In the genomic region with DNA sequence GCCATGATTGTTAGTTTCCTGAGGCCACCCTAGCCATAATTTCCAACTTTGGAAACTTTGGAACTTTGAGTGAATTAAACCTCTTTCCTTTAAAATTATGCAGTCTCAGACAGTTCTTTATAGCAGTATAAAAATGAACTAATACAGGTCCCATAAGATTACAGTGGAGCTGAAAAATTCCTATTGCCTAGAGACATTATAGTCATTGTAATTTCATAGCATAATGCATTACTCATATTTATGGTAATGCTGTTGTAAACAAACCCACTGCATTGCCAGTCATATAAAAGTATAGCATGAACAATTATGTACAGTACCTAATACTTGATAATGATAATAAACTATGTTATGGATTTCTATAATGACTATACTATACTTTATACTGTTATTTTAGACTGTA, we compare ENCODE assay signal across 29 cellular contexts.
"Had no signal": no experiment of that assay in that cellular context is flagged by ENCODE, and none has a peak within 500 bp of the region (broad histone marks: within the 10 kb centered on the region; RNA-seq: fewer than 3 reads in every experiment).

No MANE protein-coding gene starts in this region.

- H3K4me3 ChIP-seq: stomach, suprapubic skin, testis, thoracic aorta, thyroid gland, tibial artery, tibial nerve, transverse colon, upper lobe of left lung, upper lobe of right lung, uterus, vagina had no signal

- H3K4me1 Mint-ChIP-seq: stimulated activated effector memory CD8-positive, alpha-beta T cell treated with anti-CD3 and anti-CD28 coated beads, Interleukin-12 subunit alpha, Interleukin-12 subunit beta, amount 100 ng/mL, for 72 hours; stimulated activated memory B cell treated with anti-CD40 and anti-IgM and Interleukin-4, amounts not matched to agents 10 μg/mL and 1 μg/mL and 100 μg/mL, for 72 hours; stimulated activated naive B cell treated with anti-CD40 and anti-IgM and Interleukin-4, amounts not matched to agents 10 μg/mL and 1 μg/mL and 100 μg/mL, for 72 hours; stimulated activated naive CD8-positive, alpha-beta T cell treated with anti-CD3 and anti-CD28 coated beads, Interleukin-15, amount 100 ng/mL, for 72 hours had no signal

- H3K9me3 Mint-ChIP-seq: stimulated activated effector memory CD8-positive, alpha-beta T cell treated with anti-CD3 and anti-CD28 coated beads, Interleukin-12 subunit alpha, Interleukin-12 subunit beta, amount 100 ng/mL, for 72 hours; stimulated activated naive CD8-positive, alpha-beta T cell treated with anti-CD3 and anti-CD28 coated beads, Interleukin-15, Interleukin-2, amounts not matched to agents 100 ng/mL and 50 ng/mL, for 24 hours; type B pancreatic cell had no signal

- ATAC-seq: stimulated activated effector memory CD8-positive, alpha-beta T cell treated with anti-CD3 and anti-CD28 coated beads, Interleukin-12 subunit alpha, Interleukin-12 subunit beta, amount 100 ng/mL, for 72 hours; stimulated activated memory B cell treated with anti-CD40 and anti-IgM and Interleukin-4, amounts not matched to agents 10 μg/mL and 1 μg/mL and 100 μg/mL, for 72 hours; stimulated activated naive B cell treated with anti-CD40 and anti-IgM and Interleukin-4, amounts not matched to agents 10 μg/mL and 1 μg/mL and 100 μg/mL, for 72 hours; stimulated activated naive CD8-positive, alpha-beta T cell treated with anti-CD3 and anti-CD28 coated beads, Interleukin-15, amount 100 ng/mL, for 72 hours; stimulated activated naive CD8-positive, alpha-beta T cell treated with anti-CD3 and anti-CD28 coated beads, Interleukin-15, Interleukin-2, amounts not matched to agents 100 U/mL and 50 U/mL, for 24 hours; upper lobe of right lung had no signal

- H3K4me1 ChIP-seq: stomach, suprapubic skin, testis, thyroid gland, tibial artery, tibial nerve, transverse colon, upper lobe of left lung, upper lobe of right lung, uterus, vagina had no signal

- DNase-seq: stimulated activated CD4-positive, alpha-beta T cell treated with anti-CD3 and anti-CD28 coated beads, Interleukin-2, amount 100 ng/mL, for 48 hours; stimulated activated CD4-positive, alpha-beta T cell treated with anti-CD3 and anti-CD28 coated beads, Interleukin-4, amount 100 ng/mL, for 1 hour; stimulated activated CD4-positive, alpha-beta T cell treated with anti-CD3 and anti-CD28 coated beads, Interleukin-4, amount 100 ng/mL, for 24 hours; stimulated activated CD4-positive, alpha-beta T cell treated with anti-CD3 and anti-CD28 coated beads, Interleukin-4, amount 100 ng/mL, for 4 hours; stimulated activated CD8-positive, alpha-beta memory T cell treated with anti-CD3 and anti-CD28 coated beads, Interleukin-4, amount 100 ng/mL, for 48 hours; stimulated activated naive B cell treated with anti-CD40 and anti-IgM and Interleukin-4, amounts not matched to agents 10 μg/mL and 1 μg/mL and 100 μg/mL, for 72 hours; stimulated activated naive CD4-positive, alpha-beta T cell; stimulated activated naive CD4-positive, alpha-beta T cell treated with Interleukin-2 at 50 U/mL for 16 hours; stimulated activated naive CD8-positive, alpha-beta T cell treated with anti-CD3 and anti-CD28 coated beads, Interleukin-15, amount 100 ng/mL, for 72 hours; stimulated activated naive CD8-positive, alpha-beta T cell treated with anti-CD3 and anti-CD28 coated beads, Interleukin-15, Interleukin-2, amounts not matched to agents 100 U/mL and 50 U/mL, for 24 hours; stomach; substantia nigra; testis; thyroid gland; tibial artery; transverse colon; trophoblast cell; upper lobe of left lung; upper lobe of right lung; uterus had no signal

- H3K27ac ChIP-seq: stomach, suprapubic skin, testis, thoracic aorta, thyroid gland, tibial artery, tibial nerve, transverse colon, upper lobe of left lung, upper lobe of right lung, uterus, vagina had no signal

- H3K4me3 Mint-ChIP-seq: stimulated activated effector memory CD8-positive, alpha-beta T cell treated with anti-CD3 and anti-CD28 coated beads, Interleukin-12 subunit alpha, Interleukin-12 subunit beta, amount 100 ng/mL, for 72 hours; stimulated activated memory B cell treated with anti-CD40 and anti-IgM and Interleukin-4, amounts not matched to agents 10 μg/mL and 1 μg/mL and 100 μg/mL, for 72 hours; stimulated activated naive B cell treated with anti-CD40 and anti-IgM and Interleukin-4, amounts not matched to agents 10 μg/mL and 1 μg/mL and 100 μg/mL, for 72 hours; stimulated activated naive CD8-positive, alpha-beta T cell treated with anti-CD3 and anti-CD28 coated beads, Interleukin-15, amount 100 ng/mL, for 72 hours; stimulated activated naive CD8-positive, alpha-beta T cell treated with anti-CD3 and anti-CD28 coated beads, Interleukin-15, Interleukin-2, amounts not matched to agents 100 ng/mL and 50 ng/mL, for 24 hours; type B pancreatic cell had no signal

- H3K27ac Mint-ChIP-seq: stimulated activated effector memory CD8-positive, alpha-beta T cell treated with anti-CD3 and anti-CD28 coated beads, Interleukin-12 subunit alpha, Interleukin-12 subunit beta, amount 100 ng/mL, for 72 hours; stimulated activated memory B cell treated with anti-CD40 and anti-IgM and Interleukin-4, amounts not matched to agents 10 μg/mL and 1 μg/mL and 100 μg/mL, for 72 hours; stimulated activated naive B cell treated with anti-CD40 and anti-IgM and Interleukin-4, amounts not matched to agents 10 μg/mL and 1 μg/mL and 100 μg/mL, for 72 hours; stimulated activated naive CD8-positive, alpha-beta T cell treated with anti-CD3 and anti-CD28 coated beads, Interleukin-15, amount 100 ng/mL, for 72 hours; stimulated activated naive CD8-positive, alpha-beta T cell treated with anti-CD3 and anti-CD28 coated beads, Interleukin-15, Interleukin-2, amounts not matched to agents 100 ng/mL and 50 ng/mL, for 24 hours; type B pancreatic cell had no signal

- H3K27me3 ChIP-seq: stomach, suprapubic skin, testis, thyroid gland, tibial artery, tibial nerve, transverse colon, upper lobe of left lung, upper lobe of right lung, uterus, vagina had no signal

- H3K36me3 ChIP-seq: stomach, suprapubic skin, thoracic aorta, thyroid gland, tibial artery, tibial nerve, transverse colon, upper lobe of left lung, upper lobe of right lung, uterus, vagina had no signal

- H3K36me3 Mint-ChIP-seq: stimulated activated effector memory CD8-positive, alpha-beta T cell treated with anti-CD3 and anti-CD28 coated beads, Interleukin-12 subunit alpha, Interleukin-12 subunit beta, amount 100 ng/mL, for 72 hours; stimulated activated memory B cell treated with anti-CD40 and anti-IgM and Interleukin-4, amounts not matched to agents 10 μg/mL and 1 μg/mL and 100 μg/mL, for 72 hours; stimulated activated naive B cell treated with anti-CD40 and anti-IgM and Interleukin-4, amounts not matched to agents 10 μg/mL and 1 μg/mL and 100 μg/mL, for 72 hours; type B pancreatic cell had no signal

- FAIRE-seq: urothelium cell line had no signal

- H3K9me3 ChIP-seq: suprapubic skin, testis, thoracic aorta, thyroid gland, tibial artery, transverse colon, upper lobe of left lung, upper lobe of right lung, uterus, vagina had no signal

- H3K27me3 Mint-ChIP-seq: stimulated activated memory B cell treated with anti-CD40 and anti-IgM and Interleukin-4, amounts not matched to agents 10 μg/mL and 1 μg/mL and 100 μg/mL, for 72 hours; stimulated activated naive B cell treated with anti-CD40 and anti-IgM and Interleukin-4, amounts not matched to agents 10 μg/mL and 1 μg/mL and 100 μg/mL, for 72 hours; stimulated activated naive CD8-positive, alpha-beta T cell treated with anti-CD3 and anti-CD28 coated beads, Interleukin-15, amount 100 ng/mL, for 72 hours; stimulated activated naive CD8-positive, alpha-beta T cell treated with anti-CD3 and anti-CD28 coated beads, Interleukin-15, Interleukin-2, amounts not matched to agents 100 ng/mL and 50 ng/mL, for 24 hours; type B pancreatic cell had no signal
